In the genomic region with DNA sequence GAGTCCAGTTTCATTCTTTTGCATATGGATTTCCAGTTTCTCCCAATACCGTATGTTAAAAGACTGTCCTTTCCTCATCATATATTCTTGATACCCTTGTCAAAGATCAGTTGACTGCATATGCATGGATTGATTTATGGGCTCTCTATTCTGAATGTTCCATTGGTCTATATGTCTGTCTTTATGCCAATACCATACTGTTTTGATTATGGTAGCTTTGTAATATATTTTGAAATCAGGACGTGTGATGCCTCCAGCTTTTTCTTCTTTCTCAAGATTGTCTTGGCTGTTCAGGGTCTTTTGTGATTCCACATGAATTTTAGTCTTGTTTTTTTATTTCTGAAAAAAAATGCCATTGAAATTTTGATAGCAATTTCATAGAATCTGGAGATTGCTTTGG, we compare ENCODE assay signal across 19 cellular contexts. TPM values are rescaled to one million over a fixed set of nuclear protein-coding genes. Genes with fewer than 3 reads are reported as not detected.
DNase-seq lines count a peak whose midpoint lies in the region; ATAC-seq, FAIRE-seq and TF ChIP-seq lines count a peak whose summit lies in the region.
"Had no signal": no experiment of that assay in that cellular context is flagged by ENCODE, and none has a peak within 500 bp of the region (broad histone marks: within the 10 kb centered on the region; RNA-seq: fewer than 3 reads in every experiment).

No MANE protein-coding gene starts in this region.

- DNase-seq in HepG2 (ENCODE audit: low spot score) = no peak
- DNase-seq in right lobe of liver = no peak
- DNase-seq in GM12878 (ENCODE audit: low read depth, low spot score) = no peak
- DNase-seq in sigmoid colon = no peak
- no peak for DNase-seq in SJCRH30
- DNase-seq in NCI-H2107 treated with DMSO at 0.1 percent for 48 hours (lab: John Stamatoyannopoulos, UW; ENCODE audit: unreplicated experiment) = no peak
- DNase-seq: C1 segment of cervical spinal cord; Calu3; CD4-positive, alpha-beta memory T cell; COR-L47; DMS53; DMS79 treated with DMSO at 0.1 percent for 48 hours; GF-D8; GM23248; H9; HFFc6 had no signal

- CTCF ChIA-PET in HepG2 (lab: Yijun Ruan, JAX; ENCODE audit: low intra/inter-chr PET ratio, low total read pairs) (no interaction called here), GM12878 (lab: Yijun Ruan, JAX) (no interaction called here)

- SMC1A ChIA-PET in GM12878 (lab: Charles Lee; ENCODE audit: uncharacterized antibody, unreplicated experiment) = no interaction called here

- BruUV-seq in HepG2 (replicated peaks; lab: Mats Ljungman, UMichigan) (no TSS peak), GM12878 (replicated peaks; lab: Mats Ljungman, UMichigan) (no TSS peak)

- H3K9me3 ChIP-seq in HepG2 (ENCODE audit: low read length) = peaks cover 7% of the 10 kb centered on the region; the same call in 1 of the 2 replicates
- no peaks in the 10 kb centered on the region for H3K9me3 ChIP-seq in right lobe of liver
- H3K9me3 ChIP-seq in GM12878 (replicated peaks; ENCODE audit: control insufficient read depth, insufficient read depth, low read length) = no peaks in the 10 kb centered on the region
- peaks cover 0 to 6% (median 4%) of the 10 kb centered on the region in 4 donors for H3K9me3 ChIP-seq in sigmoid colon
- H3K9me3 ChIP-seq in SJCRH30 (replicated peaks) = no peaks in the 10 kb centered on the region

- H2AFZ ChIP-seq in HepG2 (ENCODE audit: low read length) (no peak overlapping the region), GM12878 (ENCODE audit: control insufficient read depth, low read depth, low read length) (no peak overlapping the region)
- H2AFZ ChIP-seq: GM23248 had no signal

- ATAC-seq in HepG2 (no peak), right lobe of liver (no peak), GM12878 (no peak)
- ATAC-seq: HCT116 had no signal

- TF ChIP-seq POLR2A in HepG2 (IDR thresholded peaks at IDR 0.05; ENCODE audit: insufficient read depth in 1 of 2, low read depth in 2 of 2, low read length in 2 of 2) (no peak), right lobe of liver (IDR thresholded peaks at IDR 0.05) (no peak), GM12878 (IDR thresholded peaks at IDR 0.05; ENCODE audit: low read depth, low read length) (no peak), sigmoid colon (IDR thresholded peaks at IDR 0.05) (no peak)

- POLR2A ChIA-PET in HepG2 (lab: Yijun Ruan, JAX) (no interaction called here), GM12878 (lab: Charles Lee) (no interaction called here)

- H3K36me3 ChIP-seq in HepG2 (replicated peaks in 1 of 2; ENCODE audit: control insufficient read depth in 1 of 2, insufficient read depth in 2 of 2, low read length in 2 of 2) = peaks cover 0 to 3% of the 10 kb centered on the region in 2 experiments; a peak in 2 of 5 replicates
- no peaks in the 10 kb centered on the region for H3K36me3 ChIP-seq in right lobe of liver
- 0 out of 4 replicates have a peak, but pooled peaks cover 0 to 4% of the 10 kb centered on the region in 2 experiments for H3K36me3 ChIP-seq in GM12878 (ENCODE audit: control insufficient read depth in 2 of 2, insufficient read depth in 2 of 2, low read length in 1 of 2)
- H3K36me3 ChIP-seq in sigmoid colon = no peaks in the 10 kb centered on the region
- H3K36me3 ChIP-seq in SJCRH30 = no peaks in the 10 kb centered on the region

- RAD21 ChIA-PET in GM12878 (lab: Charles Lee; ENCODE audit: unreplicated experiment) = no interaction called here

- intact Hi-C loops in HepG2 (cut with micrococcal nuclease; ENCODE audit: unreplicated experiment) (loop anchor here (5.0 kb wide), 1 partner anchor 40 kb away; no protein-coding TSS in a partner anchor), right lobe of liver (cut with DNase I) (no loop called here), GM12878 (cut with micrococcal nuclease; ENCODE audit: unreplicated experiment) (no loop called here), sigmoid colon (cut with DNase I) (no loop called here)

- no peak overlapping the region for H3K4me2 ChIP-seq in HepG2 (ENCODE audit: low read depth, low read length)
- H3K4me2 ChIP-seq in GM12878 (ENCODE audit: control insufficient read depth, insufficient read depth) = no peak overlapping the region

- no peak overlapping the region for H3K9ac ChIP-seq in HepG2 (ENCODE audit: insufficient read depth, low read depth, low read length)
- H3K9ac ChIP-seq in GM12878 (ENCODE audit: control insufficient read depth, insufficient read depth, low read length) = no peak overlapping the region
- H3K9ac ChIP-seq: GM23248 had no signal

- H3K4me1 ChIP-seq in HepG2 (ENCODE audit: insufficient read depth, low read length) = peaks cover 24% of the 10 kb centered on the region
- no peaks in the 10 kb centered on the region for H3K4me1 ChIP-seq in right lobe of liver
- no peaks in the 10 kb centered on the region for H3K4me1 ChIP-seq in GM12878 (ENCODE audit: control insufficient read depth, insufficient read depth, low read length)
- H3K4me1 ChIP-seq in sigmoid colon = peaks cover 0 to 72% (median 44%) of the 10 kb centered on the region in 4 donors
- peaks cover 6% of the 10 kb centered on the region; the same call in 1 of the 2 replicates for H3K4me1 ChIP-seq in SJCRH30

- H3K27ac ChIP-seq in HepG2 (ENCODE audit: extremely low read length, insufficient read depth, low read length) = no peak overlapping the region
- no peak overlapping the region for H3K27ac ChIP-seq in right lobe of liver
- no peak overlapping the region for H3K27ac ChIP-seq in GM12878 (ENCODE audit: control insufficient read depth, insufficient read depth)
- peak overlapping the region in 3 of 4 donors; percentile 44 to 86 (median 84) for H3K27ac ChIP-seq in sigmoid colon
- H3K27ac ChIP-seq in SJCRH30 = no peak overlapping the region
- H3K27ac ChIP-seq: 22Rv1, GM23248 had no signal

- no peaks in the 10 kb centered on the region for H3K27me3 ChIP-seq in HepG2 (ENCODE audit: control insufficient read depth in 1 of 2, insufficient read depth in 2 of 2, low read length in 2 of 2)
- H3K27me3 ChIP-seq in right lobe of liver = no peaks in the 10 kb centered on the region
- H3K27me3 ChIP-seq in GM12878 (replicated peaks in 1 of 2; ENCODE audit: control insufficient read depth in 2 of 2, insufficient read depth in 2 of 2, low read length in 1 of 2) = no peaks in the 10 kb centered on the region
- no peaks in the 10 kb centered on the region for H3K27me3 ChIP-seq in sigmoid colon
- H3K27me3 ChIP-seq in SJCRH30 = no peaks in the 10 kb centered on the region

- TF ChIP-seq RAD21 in HepG2 (CRISPR knock-in tag; IDR thresholded peaks at IDR 0.05) = no peak
- no peak for TF ChIP-seq RAD21 in GM12878 (IDR thresholded peaks at IDR 0.05; ENCODE audit: insufficient read depth, low read depth, low read length)

- in situ Hi-C loops in HepG2 (cut with HindIII; ENCODE audit: extremely low pct_ligation_motif_present, low pct_unique_long_range_greater_than_20kb) (no loop called here), GM12878 (cut with MboI) (no loop called here)

- TF ChIP-seq EP300 in HepG2 (IDR thresholded peaks at IDR 0.05; ENCODE audit: low read depth in 2 of 2, low read length in 2 of 2) (no peak), HepG2 (CRISPR knock-in tag; IDR thresholded peaks at IDR 0.05; ENCODE audit: borderline replicate concordance) (no peak), GM12878 (IDR thresholded peaks at IDR 0.05; ENCODE audit: borderline replicate concordance in 1 of 2, control insufficient read depth in 1 of 2, low read depth in 2 of 2, low read length in 2 of 2) (no peak), sigmoid colon (IDR thresholded peaks at IDR 0.05) (no peak)

- TF ChIP-seq CTCF in HepG2 (CRISPR knock-in tag; IDR thresholded peaks at IDR 0.05) = no peak
- no peak for TF ChIP-seq CTCF in right lobe of liver (IDR thresholded peaks at IDR 0.05)
- TF ChIP-seq CTCF in GM12878 (IDR thresholded peaks at IDR 0.05 in 2 of 3, conservative IDR thresholded peaks at IDR 0.05 in 1 of 3; ENCODE audit: control insufficient read depth in 2 of 3, extremely low read depth in 1 of 3, insufficient read depth in 1 of 3, low read depth in 3 of 3, low read length in 3 of 3) = no peak
- TF ChIP-seq CTCF in sigmoid colon (IDR thresholded peaks at IDR 0.05) = no peak

- FAIRE-seq in HepG2 (lab: Jason Lieb, UNC) (no peak), GM12878 (lab: Jason Lieb, UNC) (peak; percentile 7)
- FAIRE-seq: GM12892 had no signal

- WGBS in HepG2 (ENCODE audit: low lambda C conversion rate) = 96% methylated on average over 2 of the region's 2 CpGs
- WGBS in right lobe of liver (ENCODE audit: insufficient coverage, low coverage, low lambda C conversion rate, missing lambda C conversion rate) = 100% methylated on average over 2 of the region's 2 CpGs
- WGBS in GM12878 (ENCODE audit: insufficient coverage, insufficient replicate concordance, low lambda C conversion rate, missing lambda C conversion rate) = 77% methylated on average over 2 of the region's 2 CpGs
- 95 to 96% methylated on average over 2 of the region's 2 CpGs for WGBS in sigmoid colon, 2 donors

- H3K79me2 ChIP-seq in HepG2 (ENCODE audit: insufficient read depth, low read length) (no peaks in the 10 kb centered on the region), GM12878 (ENCODE audit: control insufficient read depth, insufficient read depth, low read length) (no peaks in the 10 kb centered on the region)

- H3K4me3 ChIP-seq in HepG2 (replicated peaks in 1 of 3; ENCODE audit: insufficient read depth in 1 of 3, low read depth in 2 of 3, low read length in 3 of 3) = no peak overlapping the region
- no peak overlapping the region for H3K4me3 ChIP-seq in right lobe of liver
- no peak overlapping the region for H3K4me3 ChIP-seq in GM12878
- no peak overlapping the region for H3K4me3 ChIP-seq in sigmoid colon
- H3K4me3 ChIP-seq in SJCRH30 = no peak overlapping the region
- H3K4me3 ChIP-seq: GM23248 had no signal

- H4K20me1 ChIP-seq in HepG2 (ENCODE audit: insufficient read depth, low read length) = no peaks in the 10 kb centered on the region
- no peaks in the 10 kb centered on the region for H4K20me1 ChIP-seq in GM12878 (ENCODE audit: control insufficient read depth, insufficient read depth)

RNA-seq across cellular contexts. Expression of a gene that starts 51.9 kb away (rescaled TPM):
- total RNA-seq in HepG2 (2016; rRNA removed; fragmentation: Illumina TruSeq; extraction: Trizol) (46.3 and 55.6 TPM in 2 replicates), right lobe of liver (10 to 100 TPM in 1 of 6 experiments, 1 to 10 TPM in 5; 5.1 to 11.5 (median 7.4) TPM), GM12878 (2014; rRNA removed) (5.0 and 6.0 TPM in 2 replicates), GM12878 (2014; rRNA removed; fragmentation: Illumina TruSeq; extraction: Trizol) (9.4 and 9.9 TPM in 2 replicates), GM12878 (2021) (6.8 and 11.4 TPM in 2 replicates), sigmoid colon (100 to 1,000 TPM; 171 to 291 (median 193) TPM)
- total RNA-seq in HepG2 (2016; cell fraction: cytosol; rRNA removed; fragmentation: Illumina TruSeq; extraction: Trizol; ENCODE audit: low read depth) = 20.4 and 20.5 TPM in 2 replicates
- 48.0 and 57.7 TPM in 2 replicates for total RNA-seq in HepG2 (2016; cell fraction: insoluble cytoplasmic fraction; rRNA removed; fragmentation: Illumina TruSeq; extraction: Trizol)
- total RNA-seq in HepG2 (2016; cell fraction: membrane; rRNA removed; fragmentation: Illumina TruSeq; extraction: Trizol) = 22.8 and 24.5 TPM in 2 replicates
- 64.1 and 65.7 TPM in 2 replicates for total RNA-seq in HepG2 (2016; cell fraction: nucleus; rRNA removed; fragmentation: Illumina TruSeq; extraction: Trizol)
- polyA plus RNA-seq in HepG2 (2011; rRNA removed) (77.9 and 114 TPM in 2 replicates), GM12878 (2011; rRNA removed) (11.0 and 17.3 TPM in 2 replicates), GM12878 (2014; fragmentation: Illumina TruSeq; extraction: Trizol) (8.3 and 11.1 TPM in 2 replicates), GM12878 (2014; fragmentation: Nextera tagmentation; extraction: Ambion mirVana) (1 to 10 TPM; 2.7 to 4.5 TPM), GM12878 (2014; rRNA removed) (5.3 and 7.0 TPM in 2 replicates), GM12878 (2016; fragmentation: Nextera tagmentation; extraction: Ambion mirVana) (1 to 10 TPM; 7.7 to 8.2 TPM), sigmoid colon (10 to 100 TPM in 1 of 3 donors, 1 to 10 TPM in 2; 5.1 to 15.0 (median 9.4) TPM)
- 33.9 and 39.9 TPM in 2 replicates for polyA plus RNA-seq in HepG2 (2011; cell fraction: cytosol; rRNA removed)
- 223 and 433 TPM in 2 replicates for polyA plus RNA-seq in HepG2 (2011; cell fraction: nucleus; rRNA removed)
- 40.7 and 57.0 TPM in 2 replicates for polyA plus RNA-seq in HepG2 (2012)
- 9.0 and 10.7 TPM in 2 replicates for polyA plus RNA-seq in HepG2 (2016; cell fraction: cytosol; fragmentation: Illumina TruSeq; extraction: Trizol; ENCODE audit: low read depth)
- polyA plus RNA-seq in HepG2 (2016; cell fraction: insoluble cytoplasmic fraction; fragmentation: Illumina TruSeq; extraction: Trizol; ENCODE audit: low read depth) = 48.1 and 51.2 TPM in 2 replicates
- 13.9 and 15.1 TPM in 2 replicates for polyA plus RNA-seq in HepG2 (2016; cell fraction: membrane; fragmentation: Illumina TruSeq; extraction: Trizol; ENCODE audit: low read depth)
- 69.5 and 81.6 TPM in 2 replicates for polyA plus RNA-seq in HepG2 (2016; cell fraction: nucleus; fragmentation: Illumina TruSeq; extraction: Trizol; ENCODE audit: insufficient read depth, low read depth)
- polyA minus RNA-seq in HepG2 (2011; rRNA and poly(A)+ RNA removed; ENCODE audit: low replicate concordance) = 4.7 and 26.3 TPM in 2 replicates
- polyA minus RNA-seq in HepG2 (2011; cell fraction: cytosol; rRNA and poly(A)+ RNA removed) = 28.5 and 33.0 TPM in 2 replicates
- polyA minus RNA-seq in HepG2 (2011; cell fraction: nucleus; rRNA and poly(A)+ RNA removed) = 210 and 232 TPM in 2 replicates
- total RNA-seq in GM12878 (2013; cell fraction: nucleolus; rRNA removed) = 43.5 and 46.5 TPM in 2 replicates
- 77.5 TPM for polyA plus RNA-seq in GM12878 (2011; ENCODE audit: low read depth)
- 4.4 and 5.6 TPM in 2 replicates for polyA plus RNA-seq in GM12878 (2011; cell fraction: cytosol; rRNA removed)
- polyA plus RNA-seq in GM12878 (2011; cell fraction: nucleus; rRNA removed) = 14.9 and 20.8 TPM in 2 replicates
- polyA plus RNA-seq in GM12878 (2012) = 11.9 and 14.1 TPM in 2 replicates
- 4.1 and 10.0 TPM in 2 replicates for polyA minus RNA-seq in GM12878 (2011; rRNA and poly(A)+ RNA removed)
- 2.0 and 4.1 TPM in 2 replicates for polyA minus RNA-seq in GM12878 (2011; cell fraction: cytosol; rRNA and poly(A)+ RNA removed)
- polyA minus RNA-seq in GM12878 (2011; cell fraction: nucleus; rRNA and poly(A)+ RNA removed) = 7.1 and 7.9 TPM in 2 replicates
- 17.8 and 18.3 TPM in 2 replicates for total RNA-seq in SJCRH30 (2014; rRNA removed; shearing (Covaris generic))

Comparison
In these comparisons a context has a peak if more than half of its experiments do, and no peak if none do; other contexts are left out.
1. H3K27ac ChIP-seq: peak in sigmoid colon (3 of 4); none in HepG2 (single experiment), right lobe of liver (0 of 3), GM12878 (single experiment) and SJCRH30 (single experiment).